ENCODE assay signal across 15 cellular contexts in genomic region chr9:120544441-120544840, GRCh38.
"Had no signal": no experiment of that assay in that cellular context is flagged by ENCODE, and none has a peak within 500 bp of the region (broad histone marks: within the 10 kb centered on the region; RNA-seq: fewer than 3 reads in every experiment).

No MANE protein-coding gene starts in this region.

- ATAC-seq: esophagus mucosa; foreskin keratinocyte; heart left ventricle; left colon; naive thymus-derived CD8-positive, alpha-beta T cell; right cardiac atrium; stimulated activated memory B cell treated with anti-CD40 and anti-IgM and Interleukin-4, amounts not matched to agents 10 μg/mL and 1 μg/mL and 100 μg/mL, for 72 hours had no signal

- DNase-seq: central memory CD4-positive, alpha-beta T cell; cortex of kidney; effector memory CD4-positive, alpha-beta T cell; foreskin keratinocyte; heart left ventricle; hippocampal formation; left colon; naive thymus-derived CD8-positive, alpha-beta T cell; right cardiac atrium; stimulated activated CD4-positive, alpha-beta T cell treated with anti-CD3 and anti-CD28 coated beads, Interleukin-4, amount 100 ng/mL, for 1 hour; transverse colon had no signal

- H3K27ac ChIP-seq: foreskin keratinocyte, heart left ventricle, neutrophil, thoracic aorta, transverse colon had no signal

- H3K9me3 ChIP-seq: heart left ventricle, neutrophil, thoracic aorta, transverse colon had no signal

- H3K27me3 ChIP-seq: foreskin keratinocyte, heart left ventricle, neutrophil, transverse colon had no signal

- H3K4me3 ChIP-seq: heart left ventricle, thoracic aorta, transverse colon had no signal

- H3K4me1 ChIP-seq: foreskin keratinocyte, heart left ventricle, transverse colon had no signal
